ENCODE assay signal across 17 cellular contexts in genomic region chr7:37028909-37029440, GRCh38.
DNase-seq lines count a peak whose midpoint lies in the region; ATAC-seq and TF ChIP-seq lines count a peak whose summit lies in the region.
"Had no signal": no experiment of that assay in that cellular context is flagged by ENCODE, and none has a peak within 500 bp of the region (broad histone marks: within the 10 kb centered on the region; RNA-seq: fewer than 3 reads in every experiment).

No MANE protein-coding gene starts in this region.

- peaks cover 41% of the 10 kb centered on the region for H3K36me3 Mint-ChIP-seq in activated naive CD8-positive, alpha-beta T cell

- no peak for ATAC-seq in GM18870 (IDR thresholded peaks at IDR 0.05; ENCODE audit: unreplicated experiment)

- H3K27me3 Mint-ChIP-seq in activated naive CD8-positive, alpha-beta T cell: no peaks in the 10 kb centered on the region
- H3K27me3 Mint-ChIP-seq: IgD-negative memory B cell had no signal

- peak overlapping the region; percentile 6; the same call in 1 of the 2 replicates for H3K27ac ChIP-seq in VCaP
- H3K27ac ChIP-seq: C4-2B, colonic mucosa had no signal

- H3K27ac Mint-ChIP-seq in activated naive CD8-positive, alpha-beta T cell: peak overlapping the region; percentile 85
- H3K27ac Mint-ChIP-seq: IgD-negative memory B cell, nephron had no signal

- H3K9me3 Mint-ChIP-seq in activated naive CD8-positive, alpha-beta T cell (ENCODE audit: low read depth): peaks cover 7% of the 10 kb centered on the region
- H3K9me3 Mint-ChIP-seq: nephron had no signal

- TF ChIP-seq CTCF in VCaP (conservative IDR thresholded peaks at IDR 0.05): no peak

- peaks cover 65% of the 10 kb centered on the region for H3K4me1 Mint-ChIP-seq in activated naive CD8-positive, alpha-beta T cell (ENCODE audit: low read depth)

- peak; percentile 43 for DNase-seq in NCI-H2227 (lab: John Stamatoyannopoulos, UW; ENCODE audit: unreplicated experiment)
- DNase-seq in NCI-H2227 treated with DMSO at 0.1 percent for 48 hours (lab: John Stamatoyannopoulos, UW): no peak
- peak; percentile 26 to 27 for DNase-seq in stimulated activated CD4-positive, alpha-beta T cell treated with anti-CD3 and anti-CD28 coated beads, Interleukin-4, amount 100 ng/mL, for 48 hours (ENCODE audit: low read depth in 2 of 2)
- no peak for DNase-seq in NCI-H2029 (lab: John Stamatoyannopoulos, UW)
- DNase-seq in C1 segment of cervical spinal cord (lab: John Stamatoyannopoulos, UW): no peak
- DNase-seq: 8988T, colonic mucosa, mammary epithelial cell, MV-4-11, SHP77 treated with DMSO at 0.1 percent for 48 hours, substantia nigra had no signal

- peak overlapping the region; percentile 45 for H3K4me3 Mint-ChIP-seq in activated naive CD8-positive, alpha-beta T cell
- H3K4me3 Mint-ChIP-seq: IgD-negative memory B cell, nephron had no signal

Comparison
In these comparisons a context has a peak if more than half of its experiments do, and no peak if none do; other contexts are left out.
1. DNase-seq: peak in NCI-H2227 (single experiment) and stimulated activated CD4-positive, alpha-beta T cell treated with anti-CD3 and anti-CD28 coated beads, Interleukin-4, amount 100 ng/mL, for 48 hours (2 of 2); none in NCI-H2227 treated with DMSO at 0.1 percent for 48 hours (single experiment), NCI-H2029 (single experiment) and C1 segment of cervical spinal cord (0 of 14).